In the genomic region with DNA sequence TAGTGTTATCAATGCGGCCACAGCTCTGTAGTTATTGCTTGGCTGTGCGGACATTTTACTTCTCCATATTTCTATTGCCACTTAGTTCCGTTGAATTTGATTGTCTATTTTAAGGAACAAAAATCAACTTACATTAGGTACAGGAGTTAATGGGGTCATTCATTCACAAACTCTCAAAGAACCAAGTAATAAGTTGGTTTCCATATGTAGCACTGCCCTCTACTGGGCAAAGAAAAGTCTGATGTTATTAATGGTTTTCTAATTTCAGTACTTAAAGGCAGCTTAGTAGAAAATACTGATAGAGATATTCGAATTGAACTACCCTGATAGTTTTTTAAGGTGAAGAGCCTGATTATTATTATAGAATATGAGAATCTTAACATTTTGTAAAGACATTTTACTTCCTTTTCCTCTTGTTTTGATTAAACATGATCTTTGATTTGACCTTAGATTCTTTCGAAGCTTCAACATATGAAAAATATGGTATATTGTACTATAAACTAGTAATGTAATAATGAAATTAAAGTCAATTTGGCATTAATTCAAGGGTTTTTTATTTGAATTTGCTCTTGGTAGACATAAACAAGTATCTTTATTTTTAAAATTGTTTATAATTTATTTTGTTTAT, we compare ENCODE assay signal across 8 cellular contexts.
DNase-seq lines count a peak whose midpoint lies in the region; ATAC-seq, FAIRE-seq and TF ChIP-seq lines count a peak whose summit lies in the region.

No MANE protein-coding gene starts in this region.

- H2AFZ ChIP-seq in Karpas-422 (ENCODE audit: low read length): no peak overlapping the region

- no peaks in the 10 kb centered on the region for H3K79me2 ChIP-seq in Karpas-422 (ENCODE audit: low read length)

- DNase-seq in ACHN (peak; percentile 38), GM13976 (ENCODE audit: low spot score) (peak; percentile 13), Karpas-422 (peak; percentile 82), SHP77 (lab: John Stamatoyannopoulos, UW) (peak; percentile 61 to 66), frontal cortex (ENCODE audit: low spot score in 2 of 2) (no peak), transverse colon (no peak), suprapubic skin (ENCODE audit: low spot score in 2 of 2) (no peak)

- intact Hi-C loops in transverse colon (cut with DNase I; ENCODE audit: low total_unique reads): no loop called here

- in situ Hi-C loops in ACHN (cut with HindIII; ENCODE audit: low pct_ligation_motif_present, low pct_unique_long_range_greater_than_20kb, low sequenced_read_pairs): no loop called here
- in situ Hi-C loops in GM13976 (cut with MboI; ENCODE audit: low sequenced_read_pairs, unreplicated experiment): no loop called here
- in situ Hi-C loops in transverse colon (cut with MboI; ENCODE audit: low pct_ligation_motif_present in 1 of 4, low pct_unique_long_range_greater_than_20kb in 1 of 4, low sequenced_read_pairs in 3 of 4): no loop called here

- H3K27me3 ChIP-seq in Karpas-422 (ENCODE audit: low read length): no peaks in the 10 kb centered on the region
- H3K27me3 ChIP-seq in transverse colon: no peaks in the 10 kb centered on the region
- H3K27me3 ChIP-seq in suprapubic skin: no peaks in the 10 kb centered on the region

- H3K4me3 ChIP-seq in Karpas-422 (ENCODE audit: low read length) (no peak overlapping the region), transverse colon (no peak overlapping the region), suprapubic skin (no peak overlapping the region)

- TF ChIP-seq EP300 in transverse colon (IDR thresholded peaks at IDR 0.05; ENCODE audit: low read depth) (no peak), suprapubic skin (IDR thresholded peaks at IDR 0.05) (no peak)

- peak; percentile 84 for FAIRE-seq in frontal cortex (lab: Jason Lieb, UNC)

- no peak overlapping the region for H3K4me2 ChIP-seq in Karpas-422 (ENCODE audit: low read depth, low read length, poor library complexity, severe bottlenecking)

- peaks cover 3% of the 10 kb centered on the region for H3K9me3 ChIP-seq in Karpas-422 (ENCODE audit: low read length)
- no peaks in the 10 kb centered on the region for H3K9me3 ChIP-seq in transverse colon
- H3K9me3 ChIP-seq in suprapubic skin: no peaks in the 10 kb centered on the region

- H4K20me1 ChIP-seq in Karpas-422 (ENCODE audit: insufficient read depth, low read depth, low read length): no peaks in the 10 kb centered on the region

- H3K36me3 ChIP-seq in Karpas-422 (ENCODE audit: insufficient read depth, low read length): no peaks in the 10 kb centered on the region
- H3K36me3 ChIP-seq in transverse colon: no peaks in the 10 kb centered on the region
- no peaks in the 10 kb centered on the region for H3K36me3 ChIP-seq in suprapubic skin

- TF ChIP-seq CTCF in GM13976 (IDR thresholded peaks at IDR 0.05; ENCODE audit: borderline replicate concordance, control extremely low read depth, extremely low read depth, insufficient read depth, missing control alignments) (peak; percentile 50), transverse colon (IDR thresholded peaks at IDR 0.05) (peak in 3 of 5 experiments; percentile 33 to 45 (median 42)), suprapubic skin (IDR thresholded peaks at IDR 0.05) (peak in 1 of 2 donors; percentile 22)

- WGBS in transverse colon (ENCODE audit: low coverage in 1 of 2), 2 donors: 51 to 54% methylated on average over 5 of the region's 5 CpGs
- 53% methylated on average over 5 of the region's 5 CpGs for WGBS in suprapubic skin

- ATAC-seq in HG03095 (IDR thresholded peaks at IDR 0.05; ENCODE audit: unreplicated experiment): no peak

- TF ChIP-seq POLR2A in transverse colon (IDR thresholded peaks at IDR 0.05) (no peak), suprapubic skin (IDR thresholded peaks at IDR 0.05) (no peak)

- H3K9me2 ChIP-seq in Karpas-422 (replicated peaks; ENCODE audit: insufficient read depth, low read length): no peaks in the 10 kb centered on the region

- H3K27ac ChIP-seq in Karpas-422 (ENCODE audit: low read length): no peak overlapping the region
- H3K27ac ChIP-seq in transverse colon: no peak overlapping the region
- H3K27ac ChIP-seq in suprapubic skin: no peak overlapping the region

- H3K9ac ChIP-seq in Karpas-422 (ENCODE audit: low read length): no peak overlapping the region

- H3K4me1 ChIP-seq in Karpas-422 (ENCODE audit: low read length): no peaks in the 10 kb centered on the region
- H3K4me1 ChIP-seq in transverse colon: no peaks in the 10 kb centered on the region
- no peaks in the 10 kb centered on the region for H3K4me1 ChIP-seq in suprapubic skin

Comparison
In these comparisons a context has a peak if more than half of its experiments do, and no peak if none do; other contexts are left out.
1. DNase-seq: peak in ACHN (single experiment), GM13976 (single experiment), Karpas-422 (single experiment) and SHP77 (2 of 2); none in frontal cortex (0 of 2), transverse colon (single experiment) and suprapubic skin (0 of 2).